Comparison of ENCODE assay signal across 26 cellular contexts in the genomic region with DNA sequence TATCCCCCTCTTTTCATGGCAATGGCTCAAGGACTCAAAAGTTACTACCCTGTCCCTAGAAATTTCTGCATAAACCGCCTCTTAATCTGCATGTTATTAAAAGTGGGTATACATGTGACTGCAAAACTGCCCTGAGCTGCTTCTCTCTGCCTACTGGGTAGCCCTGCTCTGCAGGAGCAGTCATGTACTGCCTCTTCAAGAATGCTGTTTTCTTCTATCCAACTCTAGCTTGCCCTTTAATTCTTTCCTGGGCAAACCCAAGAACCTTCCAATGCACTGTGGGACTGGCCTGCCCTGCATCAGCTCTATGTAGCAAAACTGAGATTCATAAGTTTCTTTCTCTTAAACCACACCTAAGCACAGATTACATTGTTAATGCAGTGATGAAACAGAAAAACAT.
"Had no signal": no experiment of that assay in that cellular context is flagged by ENCODE, and none has a peak within 500 bp of the region (broad histone marks: within the 10 kb centered on the region; RNA-seq: fewer than 3 reads in every experiment).

No MANE protein-coding gene starts in this region.

- H3K9ac ChIP-seq: KMS-11 had no signal

- H3K4me1 Mint-ChIP-seq: activated B cell treated with CpG ODN at 0.5 μM for 24 hours; activated CD4-positive, alpha-beta T cell treated with anti-CD3 and anti-CD28 coated beads, Interleukin-2, amount 10 ng/mL, durations not matched to agents 24 days and 14 days; activated CD8-positive, alpha-beta memory T cell treated with anti-CD3 and anti-CD28 coated beads, Interleukin-2, amount 10 ng/mL, durations not matched to agents 7 days and 5 days; activated naive CD8-positive, alpha-beta T cell treated with anti-CD3 and anti-CD28 coated beads, Interleukin-2, amount 50 U/mL, for 24 hours had no signal

- H3K4me3 Mint-ChIP-seq: activated B cell treated with CpG ODN at 0.5 μM for 24 hours; activated CD4-positive, alpha-beta T cell treated with anti-CD3 and anti-CD28 coated beads, Interleukin-2, amount 10 ng/mL, durations not matched to agents 24 days and 14 days; activated CD8-positive, alpha-beta memory T cell treated with anti-CD3 and anti-CD28 coated beads, Interleukin-2, amount 10 ng/mL, durations not matched to agents 7 days and 5 days; activated naive CD8-positive, alpha-beta T cell treated with anti-CD3 and anti-CD28 coated beads, Interleukin-2, amount 50 U/mL, for 24 hours; activated T-cell treated with anti-CD3 and anti-CD28 coated beads, Interleukin-2, amount 50 U/mL, for 4 hours; T-helper 1 cell treated with Interleukin-12 subunit alpha and Interleukin-12 subunit beta and Interleukin-4 antibody, amounts not matched to agents 30 μg/mL and 1 μg/mL, for 36 hours had no signal

- H3K27ac Mint-ChIP-seq: activated B cell treated with CpG ODN at 0.5 μM for 24 hours; activated CD4-positive, alpha-beta T cell treated with anti-CD3 and anti-CD28 coated beads, Interleukin-2, amount 10 ng/mL, durations not matched to agents 24 days and 14 days; activated CD8-positive, alpha-beta memory T cell treated with anti-CD3 and anti-CD28 coated beads, Interleukin-2, amount 10 ng/mL, durations not matched to agents 7 days and 5 days; activated naive CD4-positive, alpha-beta T cell treated with anti-CD3 and anti-CD28 coated beads, Interleukin-2, amount 50 U/mL, for 72 hours; activated naive CD8-positive, alpha-beta T cell treated with anti-CD3 and anti-CD28 coated beads, Interleukin-2, amount 50 U/mL, for 24 hours; T-helper 1 cell treated with Interleukin-12 subunit alpha and Interleukin-12 subunit beta and Interleukin-4 antibody, amounts not matched to agents 30 μg/mL and 1 μg/mL, for 36 hours had no signal

- H3K27ac ChIP-seq: ascending aorta, KMS-11, SJSA1 had no signal

- H3K4me2 ChIP-seq: KMS-11 had no signal

- H3K9me3 ChIP-seq: ascending aorta, SJSA1 had no signal

- H3K4me3 ChIP-seq: ascending aorta, SJSA1 had no signal

- DNase-seq: activated B cell treated with CpG ODN at 0.5 μM for 24 hours; activated CD4-positive, alpha-beta T cell treated with anti-CD3 and anti-CD28 coated beads for 1 hour; activated CD4-positive, alpha-beta T cell treated with anti-CD3 and anti-CD28 coated beads, Interleukin-2, amount 10 ng/mL, durations not matched to agents 24 days and 14 days; activated CD4-positive, alpha-beta T cell treated with anti-CD3 and anti-CD28 coated beads, Interleukin-2, amount 50 U/mL, for 48 hours; activated CD8-positive, alpha-beta memory T cell treated with anti-CD3 and anti-CD28 coated beads, Interleukin-2, amount 10 ng/mL, durations not matched to agents 7 days and 5 days; activated effector memory CD4-positive, alpha-beta T cell treated with anti-CD3 and anti-CD28 coated beads, Interleukin-2, amount 50 U/mL, for 16 hours; activated naive CD4-positive, alpha-beta T cell treated with Interleukin-2 at 50 U/mL for 16 hours; activated naive CD8-positive, alpha-beta T cell treated with anti-CD3 and anti-CD28 coated beads, Interleukin-2, amount 50 U/mL, for 24 hours; activated T-cell treated with anti-CD3 and anti-CD28 coated beads, Interleukin-2, amount 50 U/mL, for 4 hours; amniotic stem cell; cerebellar nuclear complex; MV-4-11; NCI-H1092 treated with DMSO at 0.1 percent for 48 hours; NCI-H1417 treated with DMSO at 0.1 percent for 48 hours; NCI-H1694; NCI-H2029; NCI-H345; NCI-H510A; PC-3; SHP77 had no signal

- H3K36me3 ChIP-seq: ascending aorta, SJSA1 had no signal

- H3K36me3 Mint-ChIP-seq: activated CD8-positive, alpha-beta memory T cell treated with anti-CD3 and anti-CD28 coated beads, Interleukin-2, amount 10 ng/mL, durations not matched to agents 7 days and 5 days; activated naive CD4-positive, alpha-beta T cell treated with anti-CD3 and anti-CD28 coated beads, Interleukin-2, amount 50 U/mL, for 72 hours had no signal

- H3K27me3 ChIP-seq: ascending aorta, SJSA1 had no signal

- H3K4me1 ChIP-seq: ascending aorta, SJSA1 had no signal

- H3K27me3 Mint-ChIP-seq: activated B cell treated with CpG ODN at 0.5 μM for 24 hours; activated CD4-positive, alpha-beta T cell treated with anti-CD3 and anti-CD28 coated beads, Interleukin-2, amount 10 ng/mL, durations not matched to agents 24 days and 14 days; activated CD8-positive, alpha-beta memory T cell treated with anti-CD3 and anti-CD28 coated beads, Interleukin-2, amount 10 ng/mL, durations not matched to agents 7 days and 5 days; activated naive CD8-positive, alpha-beta T cell treated with anti-CD3 and anti-CD28 coated beads, Interleukin-2, amount 50 U/mL, for 24 hours had no signal

- ATAC-seq: activated CD8-positive, alpha-beta memory T cell treated with anti-CD3 and anti-CD28 coated beads, Interleukin-2, amount 10 ng/mL, durations not matched to agents 7 days and 5 days; activated naive CD4-positive, alpha-beta T cell treated with anti-CD3 and anti-CD28 coated beads, Interleukin-2, amount 50 U/mL, for 72 hours; activated naive CD8-positive, alpha-beta T cell treated with anti-CD3 and anti-CD28 coated beads, Interleukin-2, amount 50 U/mL, for 24 hours; activated T-cell treated with anti-CD3 and anti-CD28 coated beads, Interleukin-2, amount 50 U/mL, for 4 hours; PC-3; SK-N-SH treated with all-trans-retinoic acid at 6 μM for 48 hours had no signal

- H3K9me3 Mint-ChIP-seq: activated B cell treated with CpG ODN at 0.5 μM for 24 hours; activated CD4-positive, alpha-beta T cell treated with anti-CD3 and anti-CD28 coated beads, Interleukin-2, amount 10 ng/mL, durations not matched to agents 24 days and 14 days; activated T-cell treated with anti-CD3 and anti-CD28 coated beads, Interleukin-2, amount 50 U/mL, for 4 hours; T-helper 1 cell treated with Interleukin-12 subunit alpha and Interleukin-12 subunit beta and Interleukin-4 antibody, amounts not matched to agents 30 μg/mL and 1 μg/mL, for 36 hours had no signal
